Comparison of ENCODE assay signal across 17 cellular contexts in the genomic region with DNA sequence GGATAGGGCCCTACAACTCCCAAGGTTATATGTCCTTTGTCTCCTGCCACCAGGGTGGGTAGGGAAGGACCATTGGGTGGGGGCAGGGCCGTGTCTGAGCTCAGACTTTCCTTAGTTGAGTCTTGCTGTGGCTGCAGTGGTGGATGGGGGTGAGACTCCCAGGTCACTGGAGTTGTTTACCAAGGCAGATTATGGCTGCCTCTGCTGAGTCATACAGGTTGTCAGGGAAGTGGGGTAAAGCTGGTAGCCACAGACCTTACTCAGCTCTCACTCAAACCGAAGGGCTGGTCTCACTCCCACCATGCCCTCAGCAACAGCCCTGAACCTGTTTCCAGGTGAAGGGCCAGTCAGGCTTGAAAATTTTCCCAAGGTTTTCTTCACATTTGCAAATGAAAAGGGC. TPM values are rescaled to one million over a fixed set of nuclear protein-coding genes. Genes with fewer than 3 reads are reported as not detected.
DNase-seq lines count a peak whose midpoint lies in the region; ATAC-seq and TF ChIP-seq lines count a peak whose summit lies in the region.
"Had no signal": no experiment of that assay in that cellular context is flagged by ENCODE, and none has a peak within 500 bp of the region (broad histone marks: within the 10 kb centered on the region; RNA-seq: fewer than 3 reads in every experiment).

No MANE protein-coding gene starts in this region.

- H3K4me1 Mint-ChIP-seq in activated CD8-positive, alpha-beta T cell treated with anti-CD3 and anti-CD28 coated beads for 36 hours (ENCODE audit: low read depth): no peaks in the 10 kb centered on the region

- CTCF ChIA-PET in activated CD8-positive, alpha-beta T cell treated with anti-CD3 and anti-CD28 coated beads for 36 hours (lab: Charles Lee): no interaction called here

- peak; percentile 47 for DNase-seq in activated CD8-positive, alpha-beta memory T cell treated with anti-CD3 and anti-CD28 coated beads, Interleukin-2, amount 50 U/mL, for 48 hours
- DNase-seq in activated CD8-positive, alpha-beta memory T cell treated with anti-CD3 and anti-CD28 coated beads for 24 hours: no peak
- peak; percentile 29 for DNase-seq in HK-2 (ENCODE audit: unreplicated experiment)
- DNase-seq in activated CD8-positive, alpha-beta T cell treated with anti-CD3 and anti-CD28 coated beads for 36 hours: peak; percentile 26
- DNase-seq in kidney tubule cell (ENCODE audit: low spot score): peak; percentile 62
- no peak for DNase-seq in GM23248
- DNase-seq: ACHN; activated gamma-delta T cell; CD8-positive, alpha-beta T cell; lower lobe of right lung; NCI-H187; NCI-H510A; stimulated activated naive CD4-positive, alpha-beta T cell had no signal

- no peak overlapping the region for H2AFZ ChIP-seq in GM23248

- H3K4me2 ChIP-seq in GM23248 (ENCODE audit: unreplicated experiment): no peak overlapping the region

- peak; percentile 45 for ATAC-seq in activated CD8-positive, alpha-beta T cell treated with anti-CD3 and anti-CD28 coated beads for 36 hours
- ATAC-seq in HG02870 (IDR thresholded peaks at IDR 0.05; ENCODE audit: unreplicated experiment) (no peak), HG03045 (IDR thresholded peaks at IDR 0.05; ENCODE audit: unreplicated experiment) (no peak)
- ATAC-seq: CD8-positive, alpha-beta T cell; lower lobe of right lung; Panc1 had no signal

- H3K27ac Mint-ChIP-seq in activated CD8-positive, alpha-beta T cell treated with anti-CD3 and anti-CD28 coated beads for 36 hours: no peak overlapping the region
- H3K27ac Mint-ChIP-seq: CD8-positive, alpha-beta T cell had no signal

- H3K27me3 ChIP-seq in GM23248 (replicated peaks; ENCODE audit: insufficient read depth): no peaks in the 10 kb centered on the region
- H3K27me3 ChIP-seq: vagina had no signal

- H3K27ac ChIP-seq in GM23248: no peak overlapping the region
- H3K27ac ChIP-seq: lower lobe of right lung, vagina had no signal

- POLR2A ChIA-PET in activated CD8-positive, alpha-beta T cell treated with anti-CD3 and anti-CD28 coated beads for 36 hours (lab: Charles Lee): no interaction called here

- in situ Hi-C loops in GM23248 (cut with MboI): no loop called here

- peaks cover 18% of the 10 kb centered on the region for H3K36me3 Mint-ChIP-seq in activated CD8-positive, alpha-beta T cell treated with anti-CD3 and anti-CD28 coated beads for 36 hours (ENCODE audit: low read depth)

- no peaks in the 10 kb centered on the region for H3K79me2 ChIP-seq in GM23248 (ENCODE audit: insufficient read depth)

- H3K9ac ChIP-seq in GM23248: no peak overlapping the region

- H3K36me3 ChIP-seq in GM23248 (ENCODE audit: low read depth): no peaks in the 10 kb centered on the region
- H3K36me3 ChIP-seq: lower lobe of right lung had no signal

- H3K4me1 ChIP-seq in GM23248 (ENCODE audit: insufficient read depth): no peaks in the 10 kb centered on the region
- H3K4me1 ChIP-seq: lower lobe of right lung, vagina had no signal

- H3K9me3 ChIP-seq in GM23248 (ENCODE audit: low read depth): no peaks in the 10 kb centered on the region
- H3K9me3 ChIP-seq: lower lobe of right lung, vagina had no signal

- H3K4me3 ChIP-seq in GM23248: no peak overlapping the region
- H3K4me3 ChIP-seq: lower lobe of right lung, vagina had no signal

- TF ChIP-seq CTCF in activated CD8-positive, alpha-beta T cell treated with anti-CD3 and anti-CD28 coated beads for 36 hours (IDR thresholded peaks at IDR 0.05): no peak

- WGBS in GM23248 (ENCODE audit: low coverage in 1 of 2, low lambda C conversion rate in 2 of 2, missing lambda C conversion rate in 2 of 2), 2 experiments: 55% methylated on average over 1 of the region's 2 CpGs; no CpG with 5 or more reads in 1 of the 2 experiments

- no peaks in the 10 kb centered on the region for H3F3A ChIP-seq in GM23248 (ENCODE audit: insufficient read depth)

- H4K20me1 ChIP-seq in GM23248 (ENCODE audit: insufficient read depth): no peaks in the 10 kb centered on the region

- no peaks in the 10 kb centered on the region for H3K9me2 ChIP-seq in GM23248 (ENCODE audit: insufficient read depth)

- no peak overlapping the region for H3K4me3 Mint-ChIP-seq in activated CD8-positive, alpha-beta T cell treated with anti-CD3 and anti-CD28 coated beads for 36 hours
- H3K4me3 Mint-ChIP-seq: CD8-positive, alpha-beta T cell had no signal

- no peaks in the 10 kb centered on the region for H3K27me3 Mint-ChIP-seq in activated CD8-positive, alpha-beta T cell treated with anti-CD3 and anti-CD28 coated beads for 36 hours

- peaks cover 9% of the 10 kb centered on the region for H3K9me3 Mint-ChIP-seq in activated CD8-positive, alpha-beta T cell treated with anti-CD3 and anti-CD28 coated beads for 36 hours

- intact Hi-C loops in activated CD8-positive, alpha-beta T cell treated with anti-CD3 and anti-CD28 coated beads for 36 hours (cut with micrococcal nuclease): no loop called here

RNA-seq across cellular contexts. Expression of a gene that starts 58.8 kb away (rescaled TPM):
- 1 to 10 TPM; 1.3 to 1.7 TPM for total RNA-seq in activated CD8-positive, alpha-beta T cell treated with anti-CD3 and anti-CD28 coated beads for 36 hours
- total RNA-seq in GM23248 (2014; rRNA removed; shearing (Covaris generic)): 0.11 TPM in 1 of 2 replicates, not detected in the other
- 0.16 TPM in 1 of 2 replicates, not detected in the other for polyA plus RNA-seq in GM23248 (2016; fragmentation: Nextera tagmentation; extraction: Ambion mirVana)

Comparison
In these comparisons a context has a peak if more than half of its experiments do, and no peak if none do; other contexts are left out.
1. DNase-seq: peak in activated CD8-positive, alpha-beta memory T cell treated with anti-CD3 and anti-CD28 coated beads, Interleukin-2, amount 50 U/mL, for 48 hours (single experiment), HK-2 (single experiment), activated CD8-positive, alpha-beta T cell treated with anti-CD3 and anti-CD28 coated beads for 36 hours (single experiment) and kidney tubule cell (single experiment); none in activated CD8-positive, alpha-beta memory T cell treated with anti-CD3 and anti-CD28 coated beads for 24 hours (single experiment) and GM23248 (single experiment).